In the genomic region with DNA sequence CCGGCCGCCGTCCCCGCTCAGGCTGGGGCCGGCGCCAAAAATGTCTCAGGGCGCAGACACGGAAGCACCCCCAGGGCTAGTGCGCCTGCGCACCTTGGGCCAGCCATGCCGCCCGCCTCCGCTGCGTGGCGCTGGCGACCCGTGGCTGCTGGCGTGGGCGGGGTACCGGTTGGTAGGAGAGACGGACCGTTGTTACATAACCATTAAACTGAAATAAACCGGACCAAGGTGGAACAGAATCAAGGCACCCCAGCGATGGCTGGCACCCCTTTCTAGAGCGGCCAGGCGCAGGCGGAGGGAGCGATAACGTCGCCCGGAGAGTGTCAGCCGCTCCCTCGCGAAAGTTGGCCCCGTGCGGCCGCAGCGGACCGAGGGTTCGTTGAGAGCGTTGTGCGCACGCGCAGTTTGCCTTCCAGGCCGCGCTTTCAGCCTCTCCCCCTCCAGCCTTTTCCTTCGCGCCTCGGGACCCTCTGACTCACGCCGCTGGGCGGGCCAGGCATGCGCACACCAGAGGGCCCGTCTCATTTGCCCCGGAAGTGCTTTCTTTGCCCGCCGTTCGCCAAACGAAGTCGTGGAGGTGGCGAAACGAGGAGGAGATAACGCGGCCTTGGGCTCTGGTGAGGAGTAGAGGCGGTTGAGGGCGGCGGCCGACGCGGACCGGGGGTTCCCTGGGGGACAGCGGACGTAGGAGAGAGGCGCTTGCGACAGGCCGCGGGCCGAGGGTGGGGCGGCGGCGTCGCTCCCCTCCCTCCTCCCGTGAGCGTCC, we compare ENCODE assay signal across 1 cellular context.
A peak's percentile ranks its signal among the peaks of the same experiment; 100 is the strongest.
TF ChIP-seq lines count a peak whose summit lies in the region.

A gene with protein sequence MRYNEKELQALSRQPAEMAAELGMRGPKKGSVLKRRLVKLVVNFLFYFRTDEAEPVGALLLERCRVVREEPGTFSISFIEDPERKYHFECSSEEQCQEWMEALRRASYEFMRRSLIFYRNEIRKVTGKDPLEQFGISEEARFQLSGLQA (minus strand): TSS at position 45 of the 766 bp plus-strand sequence. CDS start 81 bp downstream, outside the sequence.
A gene with protein sequence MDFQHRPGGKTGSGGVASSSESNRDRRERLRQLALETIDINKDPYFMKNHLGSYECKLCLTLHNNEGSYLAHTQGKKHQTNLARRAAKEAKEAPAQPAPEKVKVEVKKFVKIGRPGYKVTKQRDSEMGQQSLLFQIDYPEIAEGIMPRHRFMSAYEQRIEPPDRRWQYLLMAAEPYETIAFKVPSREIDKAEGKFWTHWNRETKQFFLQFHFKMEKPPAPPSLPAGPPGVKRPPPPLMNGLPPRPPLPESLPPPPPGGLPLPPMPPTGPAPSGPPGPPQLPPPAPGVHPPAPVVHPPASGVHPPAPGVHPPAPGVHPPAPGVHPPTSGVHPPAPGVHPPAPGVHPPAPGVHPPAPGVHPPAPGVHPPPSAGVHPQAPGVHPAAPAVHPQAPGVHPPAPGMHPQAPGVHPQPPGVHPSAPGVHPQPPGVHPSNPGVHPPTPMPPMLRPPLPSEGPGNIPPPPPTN (plus strand): TSS at position 540 of the 766 bp plus-strand sequence. CDS start 6,595 bp downstream, outside the sequence.

TF ChIP-seq in GM12878, 131 proteins besides CTCF, POLR2A, EP300 and RAD21 (continued from another document):
- TF ChIP-seq, protein P1, sequence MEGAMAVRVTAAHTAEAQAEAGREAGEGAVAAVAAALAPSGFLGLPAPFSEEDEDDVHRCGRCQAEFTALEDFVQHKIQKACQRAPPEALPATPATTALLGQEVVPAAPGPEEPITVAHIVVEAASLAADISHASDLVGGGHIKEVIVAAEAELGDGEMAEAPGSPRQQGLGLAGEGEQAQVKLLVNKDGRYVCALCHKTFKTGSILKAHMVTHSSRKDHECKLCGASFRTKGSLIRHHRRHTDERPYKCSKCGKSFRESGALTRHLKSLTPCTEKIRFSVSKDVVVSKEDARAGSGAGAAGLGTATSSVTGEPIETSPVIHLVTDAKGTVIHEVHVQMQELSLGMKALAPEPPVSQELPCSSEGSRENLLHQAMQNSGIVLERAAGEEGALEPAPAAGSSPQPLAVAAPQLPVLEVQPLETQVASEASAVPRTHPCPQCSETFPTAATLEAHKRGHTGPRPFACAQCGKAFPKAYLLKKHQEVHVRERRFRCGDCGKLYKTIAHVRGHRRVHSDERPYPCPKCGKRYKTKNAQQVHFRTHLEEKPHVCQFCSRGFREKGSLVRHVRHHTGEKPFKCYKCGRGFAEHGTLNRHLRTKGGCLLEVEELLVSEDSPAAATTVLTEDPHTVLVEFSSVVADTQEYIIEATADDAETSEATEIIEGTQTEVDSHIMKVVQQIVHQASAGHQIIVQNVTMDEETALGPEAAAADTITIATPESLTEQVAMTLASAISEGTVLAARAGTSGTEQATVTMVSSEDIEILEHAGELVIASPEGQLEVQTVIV (IDR thresholded peaks at IDR 0.05; ENCODE audit: borderline replicate concordance, partially characterized antibody) = peak; percentile 61
- TF ChIP-seq, protein P2, sequence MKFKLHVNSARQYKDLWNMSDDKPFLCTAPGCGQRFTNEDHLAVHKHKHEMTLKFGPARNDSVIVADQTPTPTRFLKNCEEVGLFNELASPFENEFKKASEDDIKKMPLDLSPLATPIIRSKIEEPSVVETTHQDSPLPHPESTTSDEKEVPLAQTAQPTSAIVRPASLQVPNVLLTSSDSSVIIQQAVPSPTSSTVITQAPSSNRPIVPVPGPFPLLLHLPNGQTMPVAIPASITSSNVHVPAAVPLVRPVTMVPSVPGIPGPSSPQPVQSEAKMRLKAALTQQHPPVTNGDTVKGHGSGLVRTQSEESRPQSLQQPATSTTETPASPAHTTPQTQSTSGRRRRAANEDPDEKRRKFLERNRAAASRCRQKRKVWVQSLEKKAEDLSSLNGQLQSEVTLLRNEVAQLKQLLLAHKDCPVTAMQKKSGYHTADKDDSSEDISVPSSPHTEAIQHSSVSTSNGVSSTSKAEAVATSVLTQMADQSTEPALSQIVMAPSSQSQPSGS (IDR thresholded peaks at IDR 0.05; ENCODE audit: low read length) = no peak
- TF ChIP-seq STAT3 (IDR thresholded peaks at IDR 0.05; ENCODE audit: low read depth, low read length) = no peak
- TF ChIP-seq POU2F2 (IDR thresholded peaks at IDR 0.05; ENCODE audit: borderline replicate concordance, low read depth, low read length) = peak; percentile 73
- peak; percentile 91 for TF ChIP-seq GABPA (IDR thresholded peaks at IDR 0.05; ENCODE audit: low read depth)
- TF ChIP-seq KLF5 (IDR thresholded peaks at IDR 0.05; ENCODE audit: partially characterized antibody) = peak; percentile 68
- peak; percentile 95 for TF ChIP-seq SIN3A (IDR thresholded peaks at IDR 0.05; ENCODE audit: low read depth, low read length)
- TF ChIP-seq YY1 (IDR thresholded peaks at IDR 0.05; ENCODE audit: low read depth, low read length) = no peak; the same call in none of the 2 replicates
- TF ChIP-seq MEF2A (IDR thresholded peaks at IDR 0.05; ENCODE audit: insufficient read depth, low read depth, low read length) = peak; percentile 51; the same call in 1 of the 2 replicates
- no peak for TF ChIP-seq YBX1 (IDR thresholded peaks at IDR 0.05)
- no peak for TF ChIP-seq EZH2 (IDR thresholded peaks at IDR 0.05; ENCODE audit: borderline replicate concordance, control insufficient read depth, low read depth, low read length)
- TF ChIP-seq, protein P3, sequence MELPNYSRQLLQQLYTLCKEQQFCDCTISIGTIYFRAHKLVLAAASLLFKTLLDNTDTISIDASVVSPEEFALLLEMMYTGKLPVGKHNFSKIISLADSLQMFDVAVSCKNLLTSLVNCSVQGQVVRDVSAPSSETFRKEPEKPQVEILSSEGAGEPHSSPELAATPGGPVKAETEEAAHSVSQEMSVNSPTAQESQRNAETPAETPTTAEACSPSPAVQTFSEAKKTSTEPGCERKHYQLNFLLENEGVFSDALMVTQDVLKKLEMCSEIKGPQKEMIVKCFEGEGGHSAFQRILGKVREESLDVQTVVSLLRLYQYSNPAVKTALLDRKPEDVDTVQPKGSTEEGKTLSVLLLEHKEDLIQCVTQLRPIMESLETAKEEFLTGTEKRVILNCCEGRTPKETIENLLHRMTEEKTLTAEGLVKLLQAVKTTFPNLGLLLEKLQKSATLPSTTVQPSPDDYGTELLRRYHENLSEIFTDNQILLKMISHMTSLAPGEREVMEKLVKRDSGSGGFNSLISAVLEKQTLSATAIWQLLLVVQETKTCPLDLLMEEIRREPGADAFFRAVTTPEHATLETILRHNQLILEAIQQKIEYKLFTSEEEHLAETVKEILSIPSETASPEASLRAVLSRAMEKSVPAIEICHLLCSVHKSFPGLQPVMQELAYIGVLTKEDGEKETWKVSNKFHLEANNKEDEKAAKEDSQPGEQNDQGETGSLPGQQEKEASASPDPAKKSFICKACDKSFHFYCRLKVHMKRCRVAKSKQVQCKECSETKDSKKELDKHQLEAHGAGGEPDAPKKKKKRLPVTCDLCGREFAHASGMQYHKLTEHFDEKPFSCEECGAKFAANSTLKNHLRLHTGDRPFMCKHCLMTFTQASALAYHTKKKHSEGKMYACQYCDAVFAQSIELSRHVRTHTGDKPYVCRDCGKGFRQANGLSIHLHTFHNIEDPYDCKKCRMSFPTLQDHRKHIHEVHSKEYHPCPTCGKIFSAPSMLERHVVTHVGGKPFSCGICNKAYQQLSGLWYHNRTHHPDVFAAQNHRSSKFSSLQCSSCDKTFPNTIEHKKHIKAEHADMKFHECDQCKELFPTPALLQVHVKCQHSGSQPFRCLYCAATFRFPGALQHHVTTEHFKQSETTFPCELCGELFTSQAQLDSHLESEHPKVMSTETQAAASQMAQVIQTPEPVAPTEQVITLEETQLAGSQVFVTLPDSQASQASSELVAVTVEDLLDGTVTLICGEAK (IDR thresholded peaks at IDR 0.05; ENCODE audit: borderline replicate concordance) = peak; percentile 89
- TF ChIP-seq, protein P4, sequence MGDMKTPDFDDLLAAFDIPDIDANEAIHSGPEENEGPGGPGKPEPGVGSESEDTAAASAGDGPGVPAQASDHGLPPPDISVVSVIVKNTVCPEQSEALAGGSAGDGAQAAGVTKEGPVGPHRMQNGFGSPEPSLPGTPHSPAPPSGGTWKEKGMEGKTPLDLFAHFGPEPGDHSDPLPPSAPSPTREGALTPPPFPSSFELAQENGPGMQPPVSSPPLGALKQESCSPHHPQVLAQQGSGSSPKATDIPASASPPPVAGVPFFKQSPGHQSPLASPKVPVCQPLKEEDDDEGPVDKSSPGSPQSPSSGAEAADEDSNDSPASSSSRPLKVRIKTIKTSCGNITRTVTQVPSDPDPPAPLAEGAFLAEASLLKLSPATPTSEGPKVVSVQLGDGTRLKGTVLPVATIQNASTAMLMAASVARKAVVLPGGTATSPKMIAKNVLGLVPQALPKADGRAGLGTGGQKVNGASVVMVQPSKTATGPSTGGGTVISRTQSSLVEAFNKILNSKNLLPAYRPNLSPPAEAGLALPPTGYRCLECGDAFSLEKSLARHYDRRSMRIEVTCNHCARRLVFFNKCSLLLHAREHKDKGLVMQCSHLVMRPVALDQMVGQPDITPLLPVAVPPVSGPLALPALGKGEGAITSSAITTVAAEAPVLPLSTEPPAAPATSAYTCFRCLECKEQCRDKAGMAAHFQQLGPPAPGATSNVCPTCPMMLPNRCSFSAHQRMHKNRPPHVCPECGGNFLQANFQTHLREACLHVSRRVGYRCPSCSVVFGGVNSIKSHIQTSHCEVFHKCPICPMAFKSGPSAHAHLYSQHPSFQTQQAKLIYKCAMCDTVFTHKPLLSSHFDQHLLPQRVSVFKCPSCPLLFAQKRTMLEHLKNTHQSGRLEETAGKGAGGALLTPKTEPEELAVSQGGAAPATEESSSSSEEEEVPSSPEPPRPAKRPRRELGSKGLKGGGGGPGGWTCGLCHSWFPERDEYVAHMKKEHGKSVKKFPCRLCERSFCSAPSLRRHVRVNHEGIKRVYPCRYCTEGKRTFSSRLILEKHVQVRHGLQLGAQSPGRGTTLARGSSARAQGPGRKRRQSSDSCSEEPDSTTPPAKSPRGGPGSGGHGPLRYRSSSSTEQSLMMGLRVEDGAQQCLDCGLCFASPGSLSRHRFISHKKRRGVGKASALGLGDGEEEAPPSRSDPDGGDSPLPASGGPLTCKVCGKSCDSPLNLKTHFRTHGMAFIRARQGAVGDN (IDR thresholded peaks at IDR 0.05) = peak; percentile 98
- 0 out of 2 replicates have a peak, but pooled peaks have one; percentile 43 for TF ChIP-seq POLR2AphosphoS2 (IDR thresholded peaks at IDR 0.05; ENCODE audit: low read depth, low read length)
- TF ChIP-seq, protein P5, sequence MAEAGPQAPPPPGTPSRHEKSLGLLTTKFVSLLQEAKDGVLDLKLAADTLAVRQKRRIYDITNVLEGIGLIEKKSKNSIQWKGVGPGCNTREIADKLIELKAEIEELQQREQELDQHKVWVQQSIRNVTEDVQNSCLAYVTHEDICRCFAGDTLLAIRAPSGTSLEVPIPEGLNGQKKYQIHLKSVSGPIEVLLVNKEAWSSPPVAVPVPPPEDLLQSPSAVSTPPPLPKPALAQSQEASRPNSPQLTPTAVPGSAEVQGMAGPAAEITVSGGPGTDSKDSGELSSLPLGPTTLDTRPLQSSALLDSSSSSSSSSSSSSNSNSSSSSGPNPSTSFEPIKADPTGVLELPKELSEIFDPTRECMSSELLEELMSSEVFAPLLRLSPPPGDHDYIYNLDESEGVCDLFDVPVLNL (IDR thresholded peaks at IDR 0.05; ENCODE audit: low read depth, low read length) = peak; percentile 75
- TF ChIP-seq, protein P6, sequence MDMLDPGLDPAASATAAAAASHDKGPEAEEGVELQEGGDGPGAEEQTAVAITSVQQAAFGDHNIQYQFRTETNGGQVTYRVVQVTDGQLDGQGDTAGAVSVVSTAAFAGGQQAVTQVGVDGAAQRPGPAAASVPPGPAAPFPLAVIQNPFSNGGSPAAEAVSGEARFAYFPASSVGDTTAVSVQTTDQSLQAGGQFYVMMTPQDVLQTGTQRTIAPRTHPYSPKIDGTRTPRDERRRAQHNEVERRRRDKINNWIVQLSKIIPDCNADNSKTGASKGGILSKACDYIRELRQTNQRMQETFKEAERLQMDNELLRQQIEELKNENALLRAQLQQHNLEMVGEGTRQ (IDR thresholded peaks at IDR 0.05; ENCODE audit: borderline replicate concordance, low read depth, low read length) = no peak
- peak; percentile 46; the same call in 1 of the 2 replicates for TF ChIP-seq ZNF24 (IDR thresholded peaks at IDR 0.05)
- TF ChIP-seq KAT2A (conservative IDR thresholded peaks at IDR 0.05; ENCODE audit: control insufficient read depth, low read depth, low read length) = no peak
- TF ChIP-seq, protein P7, sequence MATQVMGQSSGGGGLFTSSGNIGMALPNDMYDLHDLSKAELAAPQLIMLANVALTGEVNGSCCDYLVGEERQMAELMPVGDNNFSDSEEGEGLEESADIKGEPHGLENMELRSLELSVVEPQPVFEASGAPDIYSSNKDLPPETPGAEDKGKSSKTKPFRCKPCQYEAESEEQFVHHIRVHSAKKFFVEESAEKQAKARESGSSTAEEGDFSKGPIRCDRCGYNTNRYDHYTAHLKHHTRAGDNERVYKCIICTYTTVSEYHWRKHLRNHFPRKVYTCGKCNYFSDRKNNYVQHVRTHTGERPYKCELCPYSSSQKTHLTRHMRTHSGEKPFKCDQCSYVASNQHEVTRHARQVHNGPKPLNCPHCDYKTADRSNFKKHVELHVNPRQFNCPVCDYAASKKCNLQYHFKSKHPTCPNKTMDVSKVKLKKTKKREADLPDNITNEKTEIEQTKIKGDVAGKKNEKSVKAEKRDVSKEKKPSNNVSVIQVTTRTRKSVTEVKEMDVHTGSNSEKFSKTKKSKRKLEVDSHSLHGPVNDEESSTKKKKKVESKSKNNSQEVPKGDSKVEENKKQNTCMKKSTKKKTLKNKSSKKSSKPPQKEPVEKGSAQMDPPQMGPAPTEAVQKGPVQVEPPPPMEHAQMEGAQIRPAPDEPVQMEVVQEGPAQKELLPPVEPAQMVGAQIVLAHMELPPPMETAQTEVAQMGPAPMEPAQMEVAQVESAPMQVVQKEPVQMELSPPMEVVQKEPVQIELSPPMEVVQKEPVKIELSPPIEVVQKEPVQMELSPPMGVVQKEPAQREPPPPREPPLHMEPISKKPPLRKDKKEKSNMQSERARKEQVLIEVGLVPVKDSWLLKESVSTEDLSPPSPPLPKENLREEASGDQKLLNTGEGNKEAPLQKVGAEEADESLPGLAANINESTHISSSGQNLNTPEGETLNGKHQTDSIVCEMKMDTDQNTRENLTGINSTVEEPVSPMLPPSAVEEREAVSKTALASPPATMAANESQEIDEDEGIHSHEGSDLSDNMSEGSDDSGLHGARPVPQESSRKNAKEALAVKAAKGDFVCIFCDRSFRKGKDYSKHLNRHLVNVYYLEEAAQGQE (IDR thresholded peaks at IDR 0.05; ENCODE audit: low read depth, low read length) = no peak
- peak; percentile 87 for TF ChIP-seq SREBF2 (IDR thresholded peaks at IDR 0.05; ENCODE audit: low read length)
